In genomic region chr4:76681996-76682395, GRCh38 we compare ENCODE assay signal across 17 cellular contexts.
"Had no signal": no experiment of that assay in that cellular context is flagged by ENCODE, and none has a peak within 500 bp of the region (broad histone marks: within the 10 kb centered on the region; RNA-seq: fewer than 3 reads in every experiment).

No MANE protein-coding gene starts in this region.

- H3K4me1 ChIP-seq: sigmoid colon had no signal

- H3K27ac Mint-ChIP-seq: activated CD4-positive, alpha-beta memory T cell treated with anti-CD3 and anti-CD28 coated beads, Interleukin-2, amount 10 ng/mL, durations not matched to agents 7 days and 5 days; activated naive CD4-positive, alpha-beta T cell treated with anti-CD3 and anti-CD28 coated beads for 36 hours; endodermal cell; nephron; stimulated activated naive B cell treated with anti-CD40 and anti-IgM and Interleukin-4, amounts not matched to agents 10 μg/mL and 1 μg/mL and 100 μg/mL, for 72 hours had no signal

- H3K36me3 ChIP-seq: sigmoid colon had no signal

- H3K36me3 Mint-ChIP-seq: brain; stimulated activated naive B cell treated with anti-CD40 and anti-IgM and Interleukin-4, amounts not matched to agents 10 μg/mL and 1 μg/mL and 100 μg/mL, for 72 hours had no signal

- H3K27me3 Mint-ChIP-seq: brain had no signal

- ATAC-seq: left cardiac atrium; stimulated activated naive B cell treated with anti-CD40 and anti-IgM and Interleukin-4, amounts not matched to agents 10 μg/mL and 1 μg/mL and 100 μg/mL, for 72 hours had no signal

- DNase-seq: activated CD4-positive, alpha-beta memory T cell treated with anti-CD3 and anti-CD28 coated beads, Interleukin-2, amount 10 ng/mL, durations not matched to agents 7 days and 5 days; activated CD4-positive, CD25-positive, alpha-beta regulatory T cell treated with anti-CD3 and anti-CD28 coated beads, Interleukin-2, amount 50 U/mL, for 72 hours; activated CD8-positive, alpha-beta memory T cell treated with anti-CD3 and anti-CD28 coated beads, Interleukin-2, amount 50 U/mL, for 4 hours; activated naive CD4-positive, alpha-beta T cell treated with anti-CD3 and anti-CD28 coated beads for 36 hours; dermis blood vessel endothelial cell; endodermal cell; erythroblast; hypothalamus; left cardiac atrium; mammary epithelial cell; sigmoid colon; stimulated activated CD4-positive, alpha-beta T cell treated with anti-CD3 and anti-CD28 coated beads, Interleukin-2, amount 100 ng/mL, for 24 hours; stimulated activated naive B cell treated with anti-CD40 and anti-IgM and Interleukin-4, amounts not matched to agents 10 μg/mL and 1 μg/mL and 100 μg/mL, for 72 hours; T-helper 9 cell had no signal

- H3K4me1 Mint-ChIP-seq: activated CD4-positive, alpha-beta memory T cell treated with anti-CD3 and anti-CD28 coated beads, Interleukin-2, amount 10 ng/mL, durations not matched to agents 7 days and 5 days; central memory CD8-positive, alpha-beta T cell; stimulated activated naive B cell treated with anti-CD40 and anti-IgM and Interleukin-4, amounts not matched to agents 10 μg/mL and 1 μg/mL and 100 μg/mL, for 72 hours had no signal

- H3K9me3 ChIP-seq: sigmoid colon had no signal

- H3K27me3 ChIP-seq: sigmoid colon had no signal

- H3K27ac ChIP-seq: sigmoid colon had no signal

- H3K4me3 Mint-ChIP-seq: activated CD4-positive, alpha-beta memory T cell treated with anti-CD3 and anti-CD28 coated beads, Interleukin-2, amount 10 ng/mL, durations not matched to agents 7 days and 5 days; activated naive CD4-positive, alpha-beta T cell treated with anti-CD3 and anti-CD28 coated beads for 36 hours; brain; central memory CD8-positive, alpha-beta T cell; endodermal cell; nephron; stimulated activated naive B cell treated with anti-CD40 and anti-IgM and Interleukin-4, amounts not matched to agents 10 μg/mL and 1 μg/mL and 100 μg/mL, for 72 hours had no signal

- H3K4me3 ChIP-seq: sigmoid colon had no signal

- H3K9me3 Mint-ChIP-seq: activated CD4-positive, alpha-beta memory T cell treated with anti-CD3 and anti-CD28 coated beads, Interleukin-2, amount 10 ng/mL, durations not matched to agents 7 days and 5 days; activated naive CD4-positive, alpha-beta T cell treated with anti-CD3 and anti-CD28 coated beads for 36 hours; brain; central memory CD8-positive, alpha-beta T cell; endodermal cell; nephron; stimulated activated naive B cell treated with anti-CD40 and anti-IgM and Interleukin-4, amounts not matched to agents 10 μg/mL and 1 μg/mL and 100 μg/mL, for 72 hours had no signal
